30 cellular contexts compared by ENCODE assay signal in genomic region chr2:85734942-85735608, GRCh38. TPM values are rescaled to one million over a fixed set of nuclear protein-coding genes. Genes with fewer than 3 reads are reported as not detected.
DNase-seq lines count a peak whose midpoint lies in the region; ATAC-seq and TF ChIP-seq lines count a peak whose summit lies in the region.
"Had no signal": no experiment of that assay in that cellular context is flagged by ENCODE, and none has a peak within 500 bp of the region (broad histone marks: within the 10 kb centered on the region; RNA-seq: fewer than 3 reads in every experiment).

No MANE protein-coding gene starts in this region.

- H3K9me3 ChIP-seq in sigmoid colon, result no peaks in the 10 kb centered on the region
- no peaks in the 10 kb centered on the region for H3K9me3 ChIP-seq in neural progenitor cell (ENCODE audit: low read depth)
- H3K9me3 ChIP-seq: BLaER1, Caco-2, heart left ventricle, left lung, thoracic aorta had no signal

- no peak overlapping the region for H3K4me2 ChIP-seq in neural progenitor cell
- H3K4me2 ChIP-seq: BLaER1 had no signal

- H3K27me3 Mint-ChIP-seq in neural progenitor cell (ENCODE audit: insufficient read depth, low read depth), result peaks cover 6% of the 10 kb centered on the region

- peaks cover 4% of the 10 kb centered on the region for H3K9me3 Mint-ChIP-seq in neural progenitor cell
- H3K9me3 Mint-ChIP-seq: activated T-helper 1 cell treated with anti-CD3 and anti-CD28 coated beads, Interleukin-12 subunit alpha, Interleukin-12 subunit beta, Interleukin-2, Interleukin-4 antibody, amounts not matched to agents 30 ng/mL and 10 ng/mL and 1 ng/mL, durations not matched to agents 14 hours and 24 hours and 36 hours; mesothelial cell of epicardium; naive thymus-derived CD8-positive, alpha-beta T cell; stimulated activated memory B cell treated with anti-CD40 and anti-IgM and Interleukin-4, amounts not matched to agents 10 μg/mL and 1 μg/mL and 100 μg/mL, for 72 hours had no signal

- TF ChIP-seq CTCF in fibroblast of mammary gland (conservative IDR thresholded peaks at IDR 0.05; ENCODE audit: control insufficient read depth, insufficient read depth, low read depth, low read length), result no peak
- no peak for TF ChIP-seq CTCF in sigmoid colon (IDR thresholded peaks at IDR 0.05)
- TF ChIP-seq CTCF in neural progenitor cell (IDR thresholded peaks at IDR 0.05), result no peak

- H3K4me3 ChIP-seq in ACC112 (ENCODE audit: low read depth, low read length) (no peak overlapping the region), fibroblast of mammary gland (ENCODE audit: control insufficient read depth, low read depth, low read length) (no peak overlapping the region), sigmoid colon (no peak overlapping the region), neural progenitor cell (no peak overlapping the region)
- H3K4me3 ChIP-seq: BLaER1, heart left ventricle, left lung, thoracic aorta had no signal

- H3K27me3 ChIP-seq in ACC112 (ENCODE audit: insufficient read depth, low read length) (no peaks in the 10 kb centered on the region), sigmoid colon (no peaks in the 10 kb centered on the region), neural progenitor cell (no peaks in the 10 kb centered on the region)
- H3K27me3 ChIP-seq: BLaER1, heart left ventricle, left lung had no signal

- no peaks in the 10 kb centered on the region for H3F3A ChIP-seq in neural progenitor cell (ENCODE audit: low read depth)

- peak overlapping the region; percentile 20; the same call in 1 of the 2 replicates for H3K27ac ChIP-seq in ACC112 (ENCODE audit: low read depth, low read length)
- H3K27ac ChIP-seq in sigmoid colon, result peak overlapping the region; percentile 8 to 86 (median 34)
- H3K27ac ChIP-seq in neural progenitor cell, result no peak overlapping the region
- H3K27ac ChIP-seq: BLaER1, left lung, thoracic aorta had no signal

- intact Hi-C loops in sigmoid colon (cut with DNase I) (loop anchor here (5.0 to 10.0 kb wide), 2 partner anchors 37 to 150 kb away; partner anchors contain the start of gene ST3GAL5), sciatic nerve (cut with DNase I) (loop anchor here (5.0 kb wide), 1 partner anchor 77 kb away; no protein-coding TSS in a partner anchor)

- H3K36me3 Mint-ChIP-seq in neural progenitor cell, result no peaks in the 10 kb centered on the region
- H3K36me3 Mint-ChIP-seq: activated CD8-positive, alpha-beta memory T cell treated with anti-CD3 and anti-CD28 coated beads, Interleukin-2, amount 10 ng/mL, durations not matched to agents 7 days and 5 days; naive thymus-derived CD8-positive, alpha-beta T cell; stimulated activated memory B cell treated with anti-CD40 and anti-IgM and Interleukin-4, amounts not matched to agents 10 μg/mL and 1 μg/mL and 100 μg/mL, for 72 hours had no signal

- H2AFZ ChIP-seq in ACC112 (ENCODE audit: low read length, unreplicated experiment) (no peak overlapping the region), neural progenitor cell (replicated peaks) (no peak overlapping the region)

- H3K4me1 ChIP-seq in ACC112 (ENCODE audit: control insufficient read depth, insufficient read depth, low read length, unreplicated experiment) (peaks cover 27% of the 10 kb centered on the region), sigmoid colon (peaks cover 0 to 44% (median 36%) of the 10 kb centered on the region in 4 donors), neural progenitor cell (no peaks in the 10 kb centered on the region)
- H3K4me1 ChIP-seq: Caco-2 had no signal

- H3K4me1 Mint-ChIP-seq in neural progenitor cell, result peaks cover 12% of the 10 kb centered on the region
- H3K4me1 Mint-ChIP-seq: activated CD8-positive, alpha-beta memory T cell treated with anti-CD3 and anti-CD28 coated beads, Interleukin-2, amount 10 ng/mL, durations not matched to agents 7 days and 5 days; naive thymus-derived CD8-positive, alpha-beta T cell; stimulated activated memory B cell treated with anti-CD40 and anti-IgM and Interleukin-4, amounts not matched to agents 10 μg/mL and 1 μg/mL and 100 μg/mL, for 72 hours had no signal

- H3K27ac Mint-ChIP-seq in neural progenitor cell, result no peak overlapping the region
- H3K27ac Mint-ChIP-seq: activated CD8-positive, alpha-beta memory T cell treated with anti-CD3 and anti-CD28 coated beads, Interleukin-2, amount 10 ng/mL, durations not matched to agents 7 days and 5 days; activated T-helper 1 cell treated with anti-CD3 and anti-CD28 coated beads, Interleukin-12 subunit alpha, Interleukin-12 subunit beta, Interleukin-2, Interleukin-4 antibody, amounts not matched to agents 30 ng/mL and 10 ng/mL and 1 ng/mL, durations not matched to agents 14 hours and 24 hours and 36 hours; mesothelial cell of epicardium; naive thymus-derived CD8-positive, alpha-beta T cell; stimulated activated memory B cell treated with anti-CD40 and anti-IgM and Interleukin-4, amounts not matched to agents 10 μg/mL and 1 μg/mL and 100 μg/mL, for 72 hours had no signal

- ATAC-seq in SK-N-SH treated with all-trans-retinoic acid at 6 μM for 48 hours (peak; percentile 75), HG02798 (IDR thresholded peaks at IDR 0.05; ENCODE audit: poor library complexity, unreplicated experiment) (no peak), sciatic nerve (no peak)
- ATAC-seq: activated CD8-positive, alpha-beta memory T cell treated with anti-CD3 and anti-CD28 coated beads, Interleukin-2, amount 10 ng/mL, durations not matched to agents 7 days and 5 days; esophagus mucosa; left lung; naive thymus-derived CD8-positive, alpha-beta T cell; stimulated activated memory B cell treated with anti-CD40 and anti-IgM and Interleukin-4, amounts not matched to agents 10 μg/mL and 1 μg/mL and 100 μg/mL, for 72 hours had no signal

- H3K36me3 ChIP-seq in ACC112 (ENCODE audit: insufficient read depth, low read length) (no peaks in the 10 kb centered on the region), sigmoid colon (no peaks in the 10 kb centered on the region), neural progenitor cell (no peaks in the 10 kb centered on the region)
- H3K36me3 ChIP-seq: BLaER1, heart left ventricle, left lung, thoracic aorta had no signal

- H4K20me1 ChIP-seq in neural progenitor cell (ENCODE audit: low read depth), result no peaks in the 10 kb centered on the region
- H4K20me1 ChIP-seq: BLaER1 had no signal

- H3K4me3 Mint-ChIP-seq in neural progenitor cell, result no peak overlapping the region
- H3K4me3 Mint-ChIP-seq: activated CD8-positive, alpha-beta memory T cell treated with anti-CD3 and anti-CD28 coated beads, Interleukin-2, amount 10 ng/mL, durations not matched to agents 7 days and 5 days; activated T-helper 1 cell treated with anti-CD3 and anti-CD28 coated beads, Interleukin-12 subunit alpha, Interleukin-12 subunit beta, Interleukin-2, Interleukin-4 antibody, amounts not matched to agents 30 ng/mL and 10 ng/mL and 1 ng/mL, durations not matched to agents 14 hours and 24 hours and 36 hours; mesothelial cell of epicardium; naive thymus-derived CD8-positive, alpha-beta T cell; stimulated activated memory B cell treated with anti-CD40 and anti-IgM and Interleukin-4, amounts not matched to agents 10 μg/mL and 1 μg/mL and 100 μg/mL, for 72 hours had no signal

- TF ChIP-seq POLR2A in sigmoid colon (IDR thresholded peaks at IDR 0.05), result no peak

- H3K9ac ChIP-seq in neural progenitor cell, result no peak overlapping the region
- H3K9ac ChIP-seq: BLaER1 had no signal

- DNase-seq in fibroblast of mammary gland (ENCODE audit: low read depth) (peak; percentile 80), sigmoid colon (no peak), globus pallidus (ENCODE audit: low spot score) (no peak), neural progenitor cell (ENCODE audit: low spot score) (no peak), sciatic nerve (ENCODE audit: low spot score) (no peak)
- DNase-seq: activated CD4-positive, alpha-beta T cell treated with anti-CD3 and anti-CD28 coated beads for 48 hours; activated CD8-positive, alpha-beta memory T cell treated with anti-CD3 and anti-CD28 coated beads, Interleukin-2, amount 10 ng/mL, durations not matched to agents 7 days and 5 days; activated naive CD4-positive, alpha-beta T cell treated with anti-CD3 and anti-CD28 coated beads, Interleukin-2, amount 50 U/mL, for 16 hours; aorta; Caco-2; effector CD4-positive, alpha-beta T cell; EL; GOT3; heart left ventricle; left lung; naive thymus-derived CD8-positive, alpha-beta T cell; NCI-H1105 treated with DMSO at 0.1 percent for 48 hours; NCI-H446 treated with DMSO at 0.1 percent for 48 hours; SIG-M5; stimulated activated CD4-positive, alpha-beta T cell treated with anti-CD3 and anti-CD28 coated beads, Interleukin-1b, Interleukin-23, amount 100 ng/mL, for 48 hours had no signal

- 85 to 86% methylated on average over 5 of the region's 5 CpGs for WGBS in sigmoid colon, 2 donors

- no peaks in the 10 kb centered on the region for H3K79me2 ChIP-seq in ACC112 (ENCODE audit: control insufficient read depth, insufficient read depth, low read length, unreplicated experiment)
- H3K79me2 ChIP-seq in neural progenitor cell (ENCODE audit: low read depth), result no peaks in the 10 kb centered on the region

- peak in 1 of 4 donors; percentile 34 for TF ChIP-seq EP300 in sigmoid colon (IDR thresholded peaks at IDR 0.05)

TF ChIP-seq in SK-N-SH treated with all-trans-retinoic acid at 6 μM for 48 hours, 23 proteins besides CTCF, POLR2A, EP300 and RAD21 (continues in another document):
- no peak for TF ChIP-seq ZNF8 (CRISPR knock-in tag; IDR thresholded peaks at IDR 0.05)
- no peak for TF ChIP-seq POU6F1 (CRISPR knock-in tag; IDR thresholded peaks at IDR 0.05; ENCODE audit: borderline replicate concordance, low read depth)
- TF ChIP-seq ESRRG (CRISPR knock-in tag; IDR thresholded peaks at IDR 0.05), result no peak
- no peak for TF ChIP-seq GLIS3 (CRISPR knock-in tag; IDR thresholded peaks at IDR 0.05)
- TF ChIP-seq TCF4 (CRISPR knock-in tag; IDR thresholded peaks at IDR 0.05; ENCODE audit: borderline replicate concordance), result no peak

RNA-seq across cellular contexts. Expression of gene ATOH8, which starts 18.7 kb away (rescaled TPM):
- total RNA-seq in sigmoid colon, result 10 to 100 TPM; 12.4 to 20.6 (median 18.1) TPM
- 1 to 10 TPM; 1.6 to 9.4 (median 6.6) TPM for polyA plus RNA-seq in sigmoid colon
- total RNA-seq in neural progenitor cell (ENCODE audit: low replicate concordance), result 0.43 TPM in 1 of 2 replicates, not detected in the other
- 57.2 TPM for total RNA-seq in sciatic nerve
- total RNA-seq: Caco-2; naive thymus-derived CD8-positive, alpha-beta T cell had no signal
- polyA plus RNA-seq: naive thymus-derived CD8-positive, alpha-beta T cell had no signal

RNA-seq across cellular contexts. Expression of gene GNLY, which starts 40.9 kb away (rescaled TPM):
- total RNA-seq in sigmoid colon (1 to 10 TPM in 1 of 4 donors, not detected in 3; 1.6 TPM), neural progenitor cell (ENCODE audit: low replicate concordance) (0.65 TPM in 1 of 2 replicates, not detected in the other), sciatic nerve (8.4 TPM)
- 10 to 100 TPM in 1 of 3 donors, 1 to 10 TPM in 2; 2.4 to 13.9 (median 4.2) TPM for polyA plus RNA-seq in sigmoid colon
- total RNA-seq: A673, Caco-2, mesothelial cell of epicardium had no signal
